16 cellular contexts compared by ENCODE assay signal in genomic region chr11:100677796-100678195, GRCh38. TPM values are rescaled to one million over a fixed set of nuclear protein-coding genes. Genes with fewer than 3 reads are reported as not detected.
DNase-seq lines count a peak whose midpoint lies in the region; TF ChIP-seq lines count a peak whose summit lies in the region.
"Had no signal": no experiment of that assay in that cellular context is flagged by ENCODE, and none has a peak within 500 bp of the region (broad histone marks: within the 10 kb centered on the region; RNA-seq: fewer than 3 reads in every experiment).

No MANE protein-coding gene starts in this region.

- H3K79me2 ChIP-seq in osteoblast (ENCODE audit: insufficient read depth, low read length): no peaks in the 10 kb centered on the region

- no peak overlapping the region for H3K4me2 ChIP-seq in osteoblast (ENCODE audit: insufficient read depth, low read length)
- H3K4me2 ChIP-seq: BLaER1 had no signal

- H3K9ac ChIP-seq in HUES64 (ENCODE audit: low read depth, low read length): no peak overlapping the region
- H3K9ac ChIP-seq: BLaER1 had no signal

- DNase-seq in GM12865 (ENCODE audit: low read depth): peak; percentile 18
- no peak for DNase-seq in chondrocyte (ENCODE audit: low spot score)
- DNase-seq in progenitor cell of endocrine pancreas (ENCODE audit: low spot score, unreplicated experiment): no peak
- DNase-seq in T-helper 2 cell: no peak
- no peak for DNase-seq in osteoblast (ENCODE audit: insufficient read length, low spot score, missing footprints)
- no peak for DNase-seq in ureter (ENCODE audit: low spot score)
- DNase-seq: CD4-positive, alpha-beta memory T cell; KBM-7; MV-4-11; NCI-H187 treated with DMSO at 0.1 percent for 48 hours; NCI-H2227 treated with DMSO at 0.1 percent for 48 hours; NCI-H510A treated with DMSO at 0.1 percent for 48 hours; NCI-H774 had no signal

- H3K27ac ChIP-seq in HUES64 (ENCODE audit: low read depth, low read length) (peak overlapping the region; percentile 46; the same call in 1 of the 2 replicates), osteoblast (ENCODE audit: low read depth, low read length) (no peak overlapping the region)
- H3K27ac ChIP-seq: BLaER1, SJSA1 had no signal

- H3K9me3 Mint-ChIP-seq in chondrocyte (ENCODE audit: low read depth) (no peaks in the 10 kb centered on the region), progenitor cell of endocrine pancreas (ENCODE audit: low read depth) (no peaks in the 10 kb centered on the region)

- H3K4me1 ChIP-seq in HUES64 (ENCODE audit: insufficient read depth, low read length): peaks cover 14% of the 10 kb centered on the region
- H3K4me1 ChIP-seq in osteoblast (ENCODE audit: insufficient read depth, low read length): peaks cover 4% of the 10 kb centered on the region

- no peaks in the 10 kb centered on the region for H3K27me3 ChIP-seq in HUES64 (ENCODE audit: insufficient read depth, low read length)
- no peaks in the 10 kb centered on the region for H3K27me3 ChIP-seq in osteoblast (ENCODE audit: insufficient read depth, low read length)
- H3K27me3 ChIP-seq: BLaER1, SJSA1 had no signal

- H3K4me3 ChIP-seq in GM12865 (ENCODE audit: low read depth, low read length) (no peak overlapping the region), HUES64 (ENCODE audit: low read length) (no peak overlapping the region), osteoblast (ENCODE audit: insufficient read depth, low read length) (no peak overlapping the region)
- H3K4me3 ChIP-seq: BLaER1, SJSA1 had no signal

- H3K9me3 ChIP-seq in HUES64 (ENCODE audit: insufficient read depth, low read depth, low read length) (no peaks in the 10 kb centered on the region), osteoblast (ENCODE audit: low read depth, low read length) (no peaks in the 10 kb centered on the region)
- H3K9me3 ChIP-seq: BLaER1, SJSA1 had no signal

- H3K36me3 Mint-ChIP-seq in chondrocyte (ENCODE audit: low read depth) (no peaks in the 10 kb centered on the region), progenitor cell of endocrine pancreas (ENCODE audit: insufficient read depth) (no peaks in the 10 kb centered on the region)
- H3K36me3 Mint-ChIP-seq: CD4-positive, alpha-beta memory T cell had no signal

- H3K36me3 ChIP-seq in HUES64 (ENCODE audit: insufficient read depth, low read length): no peaks in the 10 kb centered on the region
- H3K36me3 ChIP-seq in osteoblast (ENCODE audit: insufficient read depth, low read length): no peaks in the 10 kb centered on the region
- H3K36me3 ChIP-seq: BLaER1, SJSA1 had no signal

- H3K4me3 Mint-ChIP-seq in chondrocyte (ENCODE audit: unreplicated experiment) (no peak overlapping the region), progenitor cell of endocrine pancreas (ENCODE audit: low read depth) (no peak overlapping the region)
- H3K4me3 Mint-ChIP-seq: CD4-positive, alpha-beta memory T cell had no signal

- H2AFZ ChIP-seq in osteoblast (ENCODE audit: low read length): no peak overlapping the region

- WGBS in HUES64: 89% methylated on average over 1 of the region's 1 CpG

- H3K27me3 Mint-ChIP-seq in chondrocyte (ENCODE audit: low read depth) (no peaks in the 10 kb centered on the region), progenitor cell of endocrine pancreas (no peaks in the 10 kb centered on the region)

- H3K4me1 Mint-ChIP-seq in chondrocyte (ENCODE audit: low read depth): peaks cover 10% of the 10 kb centered on the region
- peaks cover 15% of the 10 kb centered on the region for H3K4me1 Mint-ChIP-seq in progenitor cell of endocrine pancreas (ENCODE audit: low read depth)

- no peaks in the 10 kb centered on the region for H4K20me1 ChIP-seq in osteoblast (ENCODE audit: insufficient read depth, low read length)
- H4K20me1 ChIP-seq: BLaER1 had no signal

- H3K27ac Mint-ChIP-seq in chondrocyte (ENCODE audit: unreplicated experiment) (no peak overlapping the region), progenitor cell of endocrine pancreas (no peak overlapping the region)
- H3K27ac Mint-ChIP-seq: CD4-positive, alpha-beta memory T cell had no signal

- TF ChIP-seq CTCF in GM12865 (IDR thresholded peaks at IDR 0.05; ENCODE audit: insufficient read depth, low read depth, low read length, missing control alignments) (no peak), chondrocyte (IDR thresholded peaks at IDR 0.05) (peak; percentile 19), progenitor cell of endocrine pancreas (IDR thresholded peaks at IDR 0.05; ENCODE audit: unreplicated experiment) (peak; percentile 12), osteoblast (IDR thresholded peaks at IDR 0.05; ENCODE audit: extremely low read depth, low read depth, low read length) (no peak)

RNA-seq across cellular contexts. Expression of gene ARHGAP42, which starts 9.3 kb away (rescaled TPM):
- polyA plus RNA-seq in HUES64 (2013, experiment 1 of 2): 18.6 TPM
- 20.7 TPM for polyA plus RNA-seq in HUES64 (2013, experiment 2 of 2)
- 15.0 to 16.1 TPM (median 15.1 TPM) in 3 replicates for total RNA-seq in chondrocyte
- 25.3 and 27.7 TPM in 2 replicates for total RNA-seq in progenitor cell of endocrine pancreas
- total RNA-seq in osteoblast: 9.4 and 10.9 TPM in 2 replicates
- total RNA-seq in ureter: 32.6 TPM
- total RNA-seq: CD4-positive, alpha-beta memory T cell had no signal
- polyA plus RNA-seq: CD4-positive, alpha-beta memory T cell had no signal

Comparison
In these comparisons a context has a peak if more than half of its experiments do, and no peak if none do; other contexts are left out.
1. CTCF ChIP-seq: peak in chondrocyte (single experiment) and progenitor cell of endocrine pancreas (single experiment); none in GM12865 (single experiment) and osteoblast (single experiment).